Comparison of ENCODE assay signal across 8 cellular contexts in the genomic region with DNA sequence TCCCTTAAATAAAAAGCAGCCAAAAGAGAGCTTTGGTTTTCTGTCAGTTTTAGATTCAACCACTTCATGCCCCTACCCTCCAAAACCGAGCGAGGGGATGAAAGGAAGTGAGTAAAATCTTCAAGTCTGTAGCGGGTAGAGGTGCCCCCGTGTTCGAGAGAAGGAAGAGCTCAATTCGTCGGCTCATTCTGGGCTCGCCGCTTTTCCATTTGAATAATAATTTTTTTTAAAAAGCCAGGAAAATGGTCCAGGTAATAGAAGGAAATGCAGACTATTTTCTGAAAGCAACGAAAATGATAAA.
DNase-seq lines count a peak whose midpoint lies in the region; ATAC-seq lines count a peak whose summit lies in the region.

No MANE protein-coding gene starts in this region.

- peaks cover 12 to 33% (median 31%) of the 10 kb centered on the region in 3 donors for H3K4me1 Mint-ChIP-seq in T-cell

- DNase-seq in NCI-H82 (lab: John Stamatoyannopoulos, UW), result peak; percentile 44
- no peak for DNase-seq in NCI-H82 treated with DMSO at 0.1 percent for 48 hours (lab: John Stamatoyannopoulos, UW; ENCODE audit: unreplicated experiment)
- peak in 3 of 34 experiments; percentile 10 to 24 (median 12) for DNase-seq in T-cell
- no peak for DNase-seq in A172 (ENCODE audit: low spot score)
- DNase-seq in SHP77 treated with DMSO at 0.1 percent for 48 hours (lab: John Stamatoyannopoulos, UW), result no peak
- DNase-seq in stimulated activated CD4-positive, alpha-beta T cell treated with anti-CD3 and anti-CD28 coated beads, Interleukin-12 subunit alpha, Interleukin-12 subunit beta, amount 100 ng/mL, for 4 hours, result no peak

- peak overlapping the region; percentile 84 for H3K4me3 ChIP-seq in iPS-11a (ENCODE audit: low read depth, low read length)
- peak overlapping the region; percentile 79 to 88 for H3K4me3 ChIP-seq in stomach smooth muscle (ENCODE audit: low read length in 2 of 2)

- H3K27me3 Mint-ChIP-seq in T-cell, result peaks cover 15 to 36% of the 10 kb centered on the region in 2 donors

- no peaks in the 10 kb centered on the region for H3K9me3 Mint-ChIP-seq in T-cell

- no peak overlapping the region for H3K27ac ChIP-seq in stomach smooth muscle (ENCODE audit: low read length)

- peaks cover 12% of the 10 kb centered on the region for H3K4me1 ChIP-seq in stomach smooth muscle (ENCODE audit: control insufficient read depth, insufficient read depth, low read length)

- CTCF ChIA-PET in T-cell (lab: Charles Lee), result interaction anchor here (0.6 to 1.2 kb wide), 3 partner anchors 48 to 73 kb away, joined by 3 to 4 read pairs (median 3); no protein-coding TSS in a partner anchor

- no peaks in the 10 kb centered on the region for H3K36me3 ChIP-seq in stomach smooth muscle (ENCODE audit: control insufficient read depth in 2 of 2, insufficient read depth in 2 of 2, low read length in 2 of 2)

- H3K27me3 ChIP-seq in stomach smooth muscle (ENCODE audit: control insufficient read depth in 1 of 2, insufficient read depth in 2 of 2, low read length in 2 of 2), result no peaks in the 10 kb centered on the region

- no peaks in the 10 kb centered on the region for H3K9me3 ChIP-seq in stomach smooth muscle (ENCODE audit: control insufficient read depth in 2 of 2, low read length in 2 of 2)

- H3K4me3 Mint-ChIP-seq in T-cell, result peak overlapping the region; percentile 89 to 96 (median 90)

- no peaks in the 10 kb centered on the region for H3K36me3 Mint-ChIP-seq in T-cell

- ATAC-seq in T-cell (replicated peaks in 1 of 4), result peak in 1 of 4 experiments; percentile 39

- H3K27ac Mint-ChIP-seq in T-cell, result peak overlapping the region; percentile 81 to 88

- peak overlapping the region; percentile 78 to 79 for H3K9ac ChIP-seq in stomach smooth muscle (ENCODE audit: low read length in 2 of 2)

- POLR2A ChIA-PET in T-cell (lab: Charles Lee), result interaction anchor here (0.5 to 1.8 kb wide), 5 partner anchors 25 to 1011 kb away, joined by 3 to 5 read pairs (median 4); no protein-coding TSS in a partner anchor
